In genomic region chr14:76337619-76338545, GRCh38 we compare ENCODE assay signal across 1 cellular context.
TF ChIP-seq lines count a peak whose summit lies in the region.

No MANE protein-coding gene starts in this region.

TF ChIP-seq in HepG2, 621 proteins besides CTCF, POLR2A, EP300 and RAD21 (continued from another document):
- TF ChIP-seq STAT6 (CRISPR knock-in tag; IDR thresholded peaks at IDR 0.05; ENCODE audit: borderline replicate concordance) (no peak), JDP2 (CRISPR knock-in tag; IDR thresholded peaks at IDR 0.05; ENCODE audit: borderline replicate concordance) (no peak), NCOR1 (IDR thresholded peaks at IDR 0.05; ENCODE audit: borderline replicate concordance, low read length) (no peak)
